ENCODE assay signal across 1 cellular context in genomic region chr3:189664311-189664710, GRCh38.
TF ChIP-seq lines count a peak whose summit lies in the region.

No MANE protein-coding gene starts in this region.

TF ChIP-seq in IMR-90, 13 proteins besides CTCF, POLR2A, EP300 and RAD21 (continued from another document):
- TF ChIP-seq CEBPB (IDR thresholded peaks at IDR 0.05; ENCODE audit: low read depth, low read length), result peak; percentile 100
